10 cellular contexts compared by ENCODE assay signal in genomic region chr15:44308415-44308814, GRCh38. TPM values are rescaled to one million over a fixed set of nuclear protein-coding genes. Genes with fewer than 3 reads are reported as not detected.
A peak's percentile ranks its signal among the peaks of the same experiment; 100 is the strongest.
DNase-seq lines count a peak whose midpoint lies in the region; ATAC-seq, FAIRE-seq and TF ChIP-seq lines count a peak whose summit lies in the region.
"Had no signal": no experiment of that assay in that cellular context is flagged by ENCODE, and none has a peak within 500 bp of the region (broad histone marks: within the 10 kb centered on the region; RNA-seq: fewer than 3 reads in every experiment).

No MANE protein-coding gene starts in this region.

- H3K27me3 ChIP-seq in osteoblast (ENCODE audit: insufficient read depth, low read length), result no peaks in the 10 kb centered on the region
- H3K27me3 ChIP-seq: right lobe of liver had no signal

- no peaks in the 10 kb centered on the region for H3K4me1 ChIP-seq in osteoblast (ENCODE audit: insufficient read depth, low read length)
- H3K4me1 ChIP-seq: right lobe of liver had no signal

- H3K9me3 Mint-ChIP-seq in activated T-cell treated with anti-CD3 and anti-CD28 coated beads, Interleukin-2, amount 50 U/mL, for 72 hours, result no peaks in the 10 kb centered on the region
- H3K9me3 Mint-ChIP-seq in chondrocyte (ENCODE audit: low read depth), result no peaks in the 10 kb centered on the region

- DNase-seq in GM18507 (ENCODE audit: extremely low spot score, insufficient read length, low read depth), result peak; percentile 43
- DNase-seq in activated T-cell treated with anti-CD3 and anti-CD28 coated beads, Interleukin-2, amount 50 U/mL, for 72 hours, result peak; percentile 37 to 55
- no peak for DNase-seq in chondrocyte (ENCODE audit: low spot score)
- no peak for DNase-seq in GM19240 (ENCODE audit: insufficient read length, low spot score)
- DNase-seq in cerebellar nuclear complex (lab: John Stamatoyannopoulos, UW), result no peak
- DNase-seq in osteoblast (ENCODE audit: insufficient read length, low spot score, missing footprints), result no peak
- DNase-seq: right lobe of liver, trophoblast cell had no signal

- TF ChIP-seq CTCF in chondrocyte (IDR thresholded peaks at IDR 0.05) (no peak), osteoblast (IDR thresholded peaks at IDR 0.05; ENCODE audit: extremely low read depth, low read depth, low read length) (no peak)

- ATAC-seq in GM21367 (IDR thresholded peaks at IDR 0.05; ENCODE audit: unreplicated experiment), result peak; percentile 74
- peak; percentile 89 for ATAC-seq in HG03175 (IDR thresholded peaks at IDR 0.05; ENCODE audit: unreplicated experiment)
- ATAC-seq in activated T-cell treated with anti-CD3 and anti-CD28 coated beads, Interleukin-2, amount 50 U/mL, for 72 hours (replicated peaks in 1 of 2), result peak; percentile 96
- ATAC-seq: right lobe of liver had no signal

- no peaks in the 10 kb centered on the region for H3K27me3 Mint-ChIP-seq in activated T-cell treated with anti-CD3 and anti-CD28 coated beads, Interleukin-2, amount 50 U/mL, for 72 hours (ENCODE audit: low read depth)
- no peaks in the 10 kb centered on the region for H3K27me3 Mint-ChIP-seq in chondrocyte (ENCODE audit: low read depth)

- peak overlapping the region; percentile 78 to 86 for H3K4me3 Mint-ChIP-seq in activated T-cell treated with anti-CD3 and anti-CD28 coated beads, Interleukin-2, amount 50 U/mL, for 72 hours
- H3K4me3 Mint-ChIP-seq in chondrocyte (ENCODE audit: unreplicated experiment), result no peak overlapping the region

- H3K4me1 Mint-ChIP-seq in activated T-cell treated with anti-CD3 and anti-CD28 coated beads, Interleukin-2, amount 50 U/mL, for 72 hours (ENCODE audit: low read depth), result peaks cover 31% of the 10 kb centered on the region
- H3K4me1 Mint-ChIP-seq in chondrocyte (ENCODE audit: low read depth), result peaks cover 9% of the 10 kb centered on the region

- H3K27ac ChIP-seq in osteoblast (ENCODE audit: low read depth, low read length), result no peak overlapping the region
- H3K27ac ChIP-seq: right lobe of liver had no signal

- no peaks in the 10 kb centered on the region for H3K36me3 Mint-ChIP-seq in activated T-cell treated with anti-CD3 and anti-CD28 coated beads, Interleukin-2, amount 50 U/mL, for 72 hours (ENCODE audit: insufficient read depth in 2 of 2)
- H3K36me3 Mint-ChIP-seq in chondrocyte (ENCODE audit: low read depth), result peaks cover 6% of the 10 kb centered on the region

- H3K27ac Mint-ChIP-seq in activated T-cell treated with anti-CD3 and anti-CD28 coated beads, Interleukin-2, amount 50 U/mL, for 72 hours, result peak overlapping the region; percentile 94
- H3K27ac Mint-ChIP-seq in chondrocyte (ENCODE audit: unreplicated experiment), result no peak overlapping the region

- peaks cover 17% of the 10 kb centered on the region for H4K20me1 ChIP-seq in osteoblast (ENCODE audit: insufficient read depth, low read length)

- H3K9me3 ChIP-seq in osteoblast (ENCODE audit: low read depth, low read length), result no peaks in the 10 kb centered on the region
- H3K9me3 ChIP-seq: right lobe of liver had no signal

- no peaks in the 10 kb centered on the region for H3K36me3 ChIP-seq in osteoblast (ENCODE audit: insufficient read depth, low read length)
- H3K36me3 ChIP-seq: right lobe of liver had no signal

- H2AFZ ChIP-seq in osteoblast (ENCODE audit: low read length), result no peak overlapping the region

- H3K4me3 ChIP-seq in osteoblast (ENCODE audit: insufficient read depth, low read length), result no peak overlapping the region
- H3K4me3 ChIP-seq: right lobe of liver had no signal

- H3K4me2 ChIP-seq in osteoblast (ENCODE audit: insufficient read depth, low read length), result no peak overlapping the region

- peaks cover 57% of the 10 kb centered on the region for H3K79me2 ChIP-seq in osteoblast (ENCODE audit: insufficient read depth, low read length)

- FAIRE-seq in GM18507 (lab: Jason Lieb, UNC), result peak; percentile 93

RNA-seq across cellular contexts. Expression of gene GOLM2, which starts 19.9 kb away (rescaled TPM):
- 10 to 100 TPM; 31.5 to 31.7 TPM for total RNA-seq in activated T-cell treated with anti-CD3 and anti-CD28 coated beads, Interleukin-2, amount 50 U/mL, for 72 hours
- total RNA-seq in chondrocyte (125 to 160 TPM (median 129 TPM) in 3 replicates), osteoblast (170 and 193 TPM in 2 replicates)

Comparison
In these comparisons a context has a peak if more than half of its experiments do, and no peak if none do; other contexts are left out.
1. DNase-seq: peak in GM18507 (single experiment) and activated T-cell treated with anti-CD3 and anti-CD28 coated beads, Interleukin-2, amount 50 U/mL, for 72 hours (2 of 2); none in chondrocyte (single experiment), GM19240 (single experiment), cerebellar nuclear complex (0 of 2) and osteoblast (single experiment).
2. Peak in every context shown above with its lines, with median percentiles within 50 percentile points of each other: ATAC-seq.